ENCODE assay signal across 8 cellular contexts in the genomic region with DNA sequence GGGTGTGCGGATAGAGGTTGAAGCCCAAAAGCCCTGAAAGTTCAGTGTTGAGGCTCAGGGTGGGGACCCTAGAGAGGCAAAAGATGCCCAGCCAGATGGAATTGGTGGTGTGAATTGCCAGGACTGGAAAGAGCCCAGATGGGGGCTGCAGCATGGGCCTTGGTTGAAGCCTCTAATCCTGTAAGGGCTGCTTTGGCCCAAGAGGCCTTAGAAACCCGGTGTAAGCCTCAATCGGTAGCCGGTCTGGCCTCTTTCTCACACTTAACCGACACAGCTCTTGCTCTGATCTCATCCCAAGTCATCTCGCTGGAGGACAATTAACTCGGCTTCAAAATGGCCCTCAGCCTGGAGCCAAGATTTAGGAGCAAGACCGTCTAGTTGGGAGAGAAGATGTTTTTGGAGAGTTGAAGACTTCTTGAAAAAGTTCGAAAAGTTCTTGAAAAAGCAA. TPM values are rescaled to one million over a fixed set of nuclear protein-coding genes. Genes with fewer than 3 reads are reported as not detected.
DNase-seq lines count a peak whose midpoint lies in the region; ATAC-seq and TF ChIP-seq lines count a peak whose summit lies in the region.

No MANE protein-coding gene starts in this region.

- peak overlapping the region; percentile 49 for H4K5ac ChIP-seq in H9 (ENCODE audit: insufficient read length, low read depth, low read length)

- peaks cover 4% of the 10 kb centered on the region for H3K4me1 ChIP-seq in H9 (ENCODE audit: insufficient read depth, low read length)
- peaks cover 78% of the 10 kb centered on the region for H3K4me1 ChIP-seq in muscle layer of colon (ENCODE audit: insufficient read depth, low read length)

- H2AK5ac ChIP-seq in H9 (ENCODE audit: insufficient read length, low read length): peak overlapping the region; percentile 52

- H2BK12ac ChIP-seq in H9 (ENCODE audit: insufficient read length, low read depth, low read length): no peak overlapping the region

- H3K4me2 ChIP-seq in H9 (ENCODE audit: insufficient read depth, insufficient read length, low read length): peak overlapping the region; percentile 66

- H4K20me1 ChIP-seq in H9 (ENCODE audit: control insufficient read depth, insufficient read depth, insufficient read length): no peaks in the 10 kb centered on the region

- H3K79me2 ChIP-seq in H9 (ENCODE audit: insufficient read depth, low read length): peaks cover 33% of the 10 kb centered on the region; the same call in 1 of the 2 replicates

- H3T11ph ChIP-seq in H9 (ENCODE audit: low read length): peak overlapping the region; percentile 3

- no peak overlapping the region; the same call in 1 of the 2 replicates for H3K4ac ChIP-seq in H9 (ENCODE audit: low read depth, low read length)

- no CpG with 5 or more reads among the region's 9 CpGs for WGBS in H9 (ENCODE audit: extremely low coverage, insufficient read length, low lambda C conversion rate)

- no peak overlapping the region for H2BK5ac ChIP-seq in H9 (ENCODE audit: insufficient read length, low read length)

- H3K23me2 ChIP-seq in H9 (ENCODE audit: insufficient read length, low read depth, low read length, poor library complexity, severe bottlenecking): peaks cover 14% of the 10 kb centered on the region

- H3K18ac ChIP-seq in H9 (ENCODE audit: insufficient read length, low read depth, low read length): peak overlapping the region; percentile 89

- no peak overlapping the region for H2BK15ac ChIP-seq in H9 (ENCODE audit: low read depth, low read length)

- H3K9ac ChIP-seq in H9 (ENCODE audit: extremely low read depth, insufficient read length, low read length) (peak overlapping the region; percentile 93), muscle layer of colon (ENCODE audit: low read length) (peak overlapping the region; percentile 99)

- ATAC-seq in GM18868 (IDR thresholded peaks at IDR 0.05; ENCODE audit: unreplicated experiment) (no peak), HG02610 (IDR thresholded peaks at IDR 0.05; ENCODE audit: unreplicated experiment) (no peak)

- peak overlapping the region; percentile 90 to 98 (median 96); a peak in 6 of 7 replicates for H3K27ac Mint-ChIP-seq in H9
- peak overlapping the region; percentile 99 for H3K27ac Mint-ChIP-seq in T-helper 2 cell treated with Interferon-gamma antibody and Interleukin-4, amounts not matched to agents 5 μg/mL and 100 μg/mL, for 36 hours

- no peaks in the 10 kb centered on the region; a peak in 1 of 5 replicates for H3K9me3 Mint-ChIP-seq in H9
- no peaks in the 10 kb centered on the region for H3K9me3 Mint-ChIP-seq in T-helper 2 cell treated with Interferon-gamma antibody and Interleukin-4, amounts not matched to agents 5 μg/mL and 100 μg/mL, for 36 hours

- no peaks in the 10 kb centered on the region for H3K9me3 ChIP-seq in H9 (ENCODE audit: control insufficient read depth, low read depth, low read length)
- H3K9me3 ChIP-seq in muscle layer of colon (ENCODE audit: low read length): no peaks in the 10 kb centered on the region

- intact Hi-C loops in dorsolateral prefrontal cortex (cut with DNase I): loop anchor here in 1 of 2 donors (5.0 kb wide), 1 partner anchor 36 kb away; no protein-coding TSS in a partner anchor

- H3K27ac ChIP-seq in H9 (ENCODE audit: insufficient read length, low read depth, low read length): peak overlapping the region; percentile 89
- peak overlapping the region; percentile 84 to 100 (median 98) for H3K27ac ChIP-seq in dorsolateral prefrontal cortex
- peak overlapping the region; percentile 97 for H3K27ac ChIP-seq in muscle layer of colon (ENCODE audit: low read depth, low read length)

- no peaks in the 10 kb centered on the region for H3K79me1 ChIP-seq in H9 (ENCODE audit: insufficient read depth, low read depth, low read length, poor library complexity, severe bottlenecking)

- H3K36me3 ChIP-seq in muscle layer of colon (ENCODE audit: insufficient read depth, low read length): peaks cover 50% of the 10 kb centered on the region

- H3K56ac ChIP-seq in H9 (ENCODE audit: insufficient read length, low read depth, low read length): no peak overlapping the region

- no peak overlapping the region for H4K91ac ChIP-seq in H9 (ENCODE audit: insufficient read length, low read depth, low read length)

- no peak overlapping the region for H2AFZ ChIP-seq in H9 (ENCODE audit: low read length)

- DNase-seq in H9 (no peak), dorsolateral prefrontal cortex (peak in 1 of 10 donors; percentile 38), H4 (ENCODE audit: low spot score) (no peak), NCI-H1048 (lab: John Stamatoyannopoulos, UW) (no peak)
- peak; percentile 38 for DNase-seq in T-helper 2 cell treated with Interferon-gamma antibody and Interleukin-4, amounts not matched to agents 5 μg/mL and 100 μg/mL, for 36 hours (ENCODE audit: low spot score)

- no peaks in the 10 kb centered on the region for H3K27me3 ChIP-seq in H9 (ENCODE audit: insufficient read depth, low read length)
- no peaks in the 10 kb centered on the region for H3K27me3 ChIP-seq in dorsolateral prefrontal cortex
- H3K27me3 ChIP-seq in muscle layer of colon (ENCODE audit: control insufficient read depth in 1 of 2, insufficient read depth in 2 of 2, low read length in 2 of 2): no peaks in the 10 kb centered on the region

- H3K4me3 Mint-ChIP-seq in H9: peak overlapping the region; percentile 85 to 92
- H3K4me3 Mint-ChIP-seq in T-helper 2 cell treated with Interferon-gamma antibody and Interleukin-4, amounts not matched to agents 5 μg/mL and 100 μg/mL, for 36 hours: peak overlapping the region; percentile 94

- H2BK120ac ChIP-seq in H9 (ENCODE audit: low read depth, low read length, poor library complexity, severe bottlenecking): peak overlapping the region; percentile 99

- H3K27me3 Mint-ChIP-seq in H9 (ENCODE audit: low read depth): no peaks in the 10 kb centered on the region
- no peaks in the 10 kb centered on the region for H3K27me3 Mint-ChIP-seq in T-helper 2 cell treated with Interferon-gamma antibody and Interleukin-4, amounts not matched to agents 5 μg/mL and 100 μg/mL, for 36 hours (ENCODE audit: low read depth)

- no peak for TF ChIP-seq CTCF in H9 (conservative IDR thresholded peaks at IDR 0.05)
- no peak for TF ChIP-seq CTCF in dorsolateral prefrontal cortex (IDR thresholded peaks at IDR 0.05 in 54 of 56, conservative IDR thresholded peaks at IDR 0.05 in 2 of 56; ENCODE audit: low read depth in 1 of 56, partially characterized antibody in 56 of 56)

- peak overlapping the region; percentile 95; the same call in 1 of the 2 replicates for H3K14ac ChIP-seq in H9 (ENCODE audit: insufficient read depth, low read length)

- no peak overlapping the region for H2BK20ac ChIP-seq in H9 (ENCODE audit: low read depth, low read length, poor library complexity, severe bottlenecking)

- H3K4me3 ChIP-seq in dorsolateral prefrontal cortex: peak overlapping the region in 57 of 59 donors; percentile 2 to 96 (median 88)
- H3K4me3 ChIP-seq in muscle layer of colon (ENCODE audit: low read depth in 1 of 2, low read length in 2 of 2): peak overlapping the region; percentile 90 to 97

- H3K23ac ChIP-seq in H9 (ENCODE audit: insufficient read length, low read depth, low read length): no peak overlapping the region

- H3K4me1 Mint-ChIP-seq in H9: peaks cover 36 to 48% of the 10 kb centered on the region in 2 experiments
- peaks cover 63% of the 10 kb centered on the region for H3K4me1 Mint-ChIP-seq in T-helper 2 cell treated with Interferon-gamma antibody and Interleukin-4, amounts not matched to agents 5 μg/mL and 100 μg/mL, for 36 hours (ENCODE audit: low read depth)

- H4K8ac ChIP-seq in H9 (replicated peaks; ENCODE audit: insufficient read length, low read depth, low read length): no peak overlapping the region

- peaks cover 33 to 50% (median 42%) of the 10 kb centered on the region in 3 experiments for H3K36me3 Mint-ChIP-seq in H9 (ENCODE audit: insufficient read depth in 1 of 3, low read depth in 3 of 3)
- H3K36me3 Mint-ChIP-seq in T-helper 2 cell treated with Interferon-gamma antibody and Interleukin-4, amounts not matched to agents 5 μg/mL and 100 μg/mL, for 36 hours (ENCODE audit: low read depth): peaks cover 58% of the 10 kb centered on the region

RNA-seq across cellular contexts. Expression of a gene that starts 2.0 kb away (rescaled TPM):
- total RNA-seq in H9 (2021): 431 TPM in 2 replicates
- 100 to 1,000 TPM in 72 of 120 experiments, 10 to 100 TPM in 48; 76.8 to 148 (median 102) TPM for total RNA-seq in dorsolateral prefrontal cortex
- total RNA-seq in H4 (2014; rRNA removed; shearing (Covaris generic)): 975 and 1,019 TPM in 2 replicates

RNA-seq across cellular contexts. Expression of a gene that starts 33.4 kb away (rescaled TPM):
- 93.8 and 103 TPM in 2 replicates for total RNA-seq in H9 (2021)
- total RNA-seq in dorsolateral prefrontal cortex: 10 to 100 TPM; 21.7 to 52.7 (median 32.7) TPM
- total RNA-seq in H4 (2014; rRNA removed; shearing (Covaris generic)): 134 and 136 TPM in 2 replicates
